11 cellular contexts compared by ENCODE assay signal in genomic region chr6:125794342-125795137, GRCh38. TPM values are rescaled to one million over a fixed set of nuclear protein-coding genes. Genes with fewer than 3 reads are reported as not detected.
DNase-seq lines count a peak whose midpoint lies in the region; ATAC-seq and TF ChIP-seq lines count a peak whose summit lies in the region.
"Had no signal": no experiment of that assay in that cellular context is flagged by ENCODE, and none has a peak within 500 bp of the region (broad histone marks: within the 10 kb centered on the region; RNA-seq: fewer than 3 reads in every experiment).

No MANE protein-coding gene starts in this region.

- no peaks in the 10 kb centered on the region for H3K9me3 ChIP-seq in PC-3 (ENCODE audit: low read length)
- no peaks in the 10 kb centered on the region for H3K9me3 ChIP-seq in osteoblast (ENCODE audit: low read depth, low read length)

- H3K27me3 ChIP-seq in PC-3 (ENCODE audit: low read length) = no peaks in the 10 kb centered on the region
- no peaks in the 10 kb centered on the region for H3K27me3 ChIP-seq in osteoblast (ENCODE audit: insufficient read depth, low read length)

- TF ChIP-seq CTCF in PC-3 (conservative IDR thresholded peaks at IDR 0.05; ENCODE audit: low read depth, low read length) (no peak), chondrocyte (IDR thresholded peaks at IDR 0.05) (no peak), osteoblast (IDR thresholded peaks at IDR 0.05; ENCODE audit: extremely low read depth, low read depth, low read length) (no peak)

- peak overlapping the region; percentile 93 for H3K27ac Mint-ChIP-seq in chondrocyte (ENCODE audit: unreplicated experiment)

- intact Hi-C loops in PC-3 (cut with micrococcal nuclease) = loop anchor here (5.0 kb wide), 1 partner anchor 78 kb away; no protein-coding TSS in a partner anchor

- CTCF ChIA-PET in PC-3 (lab: Charles Lee) = no interaction called here

- no peaks in the 10 kb centered on the region for H3K9me3 Mint-ChIP-seq in chondrocyte (ENCODE audit: low read depth)
- H3K9me3 Mint-ChIP-seq: naive thymus-derived CD4-positive, alpha-beta T cell had no signal

- H3F3A ChIP-seq in PC-3 (ENCODE audit: low read length, unreplicated experiment) = no peaks in the 10 kb centered on the region

- H4K20me1 ChIP-seq in PC-3 (ENCODE audit: low read length) (no peaks in the 10 kb centered on the region), osteoblast (ENCODE audit: insufficient read depth, low read length) (no peaks in the 10 kb centered on the region)

- H3K4me3 ChIP-seq in PC-3 (ENCODE audit: low read length) (0 out of 2 replicates have a peak overlapping the region, but pooled peaks have one; percentile 17), osteoblast (ENCODE audit: insufficient read depth, low read length) (no peak overlapping the region)

- H3K79me2 ChIP-seq in PC-3 (ENCODE audit: low read length) (peaks cover 27% of the 10 kb centered on the region), osteoblast (ENCODE audit: insufficient read depth, low read length) (peaks cover 66% of the 10 kb centered on the region)

- H3K36me3 Mint-ChIP-seq in chondrocyte (ENCODE audit: low read depth) = peaks cover 5% of the 10 kb centered on the region

- BruUV-seq in PC-3 (replicated peaks; lab: Mats Ljungman, UMichigan) = no TSS peak

- peak overlapping the region; percentile 38 for H3K27ac ChIP-seq in PC-3 (ENCODE audit: low read length)
- peak overlapping the region; percentile 91 for H3K27ac ChIP-seq in osteoblast (ENCODE audit: low read depth, low read length)

- H3K36me3 ChIP-seq in PC-3 (ENCODE audit: low read depth, low read length) (no peaks in the 10 kb centered on the region), osteoblast (ENCODE audit: insufficient read depth, low read length) (no peaks in the 10 kb centered on the region)

- no peak overlapping the region for H3K4me3 Mint-ChIP-seq in chondrocyte (ENCODE audit: unreplicated experiment)

- POLR2A ChIA-PET in PC-3 (lab: Charles Lee; ENCODE audit: unreplicated experiment) = no interaction called here

- ATAC-seq in PC-3 = no peak
- ATAC-seq in HG02678 (IDR thresholded peaks at IDR 0.05; ENCODE audit: unreplicated experiment) = no peak
- ATAC-seq: naive thymus-derived CD4-positive, alpha-beta T cell; sciatic nerve had no signal

- H3K4me2 ChIP-seq in PC-3 (ENCODE audit: low read length) (peak overlapping the region; percentile 60), osteoblast (ENCODE audit: insufficient read depth, low read length) (peak overlapping the region; percentile 97)

- H3K27me3 Mint-ChIP-seq in chondrocyte (ENCODE audit: low read depth) = no peaks in the 10 kb centered on the region
- H3K27me3 Mint-ChIP-seq: naive thymus-derived CD4-positive, alpha-beta T cell had no signal

- DNase-seq in ELR (ENCODE audit: low read depth) (peak; percentile 56), PC-3 (peak; percentile 54), chondrocyte (ENCODE audit: low spot score) (no peak), osteoblast (ENCODE audit: insufficient read length, low spot score, missing footprints) (no peak), amygdala (lab: John Stamatoyannopoulos, UW) (no peak), AG08396 (ENCODE audit: low spot score) (no peak)
- DNase-seq: activated CD4-positive, CD25-positive, alpha-beta regulatory T cell treated with anti-CD3 and anti-CD28 coated beads, Interleukin-2, amount 50 U/mL, for 72 hours; MM.1S had no signal

- H3K4me1 ChIP-seq in PC-3 (ENCODE audit: insufficient read depth, low read length) (peaks cover 64% of the 10 kb centered on the region), osteoblast (ENCODE audit: insufficient read depth, low read length) (peaks cover 46% of the 10 kb centered on the region)

- H2AFZ ChIP-seq in PC-3 (ENCODE audit: low read length) (no peak overlapping the region), osteoblast (ENCODE audit: low read length) (no peak overlapping the region)

- H3K4me1 Mint-ChIP-seq in chondrocyte (ENCODE audit: low read depth) = peaks cover 65% of the 10 kb centered on the region

- H3K9me2 ChIP-seq in PC-3 (replicated peaks; ENCODE audit: low read length) = no peaks in the 10 kb centered on the region

- H3K9ac ChIP-seq in PC-3 (ENCODE audit: low read length) = no peak overlapping the region

RNA-seq across cellular contexts. Expression of gene NCOA7, which starts 3.8 kb away (rescaled TPM):
- 12.1 and 13.4 TPM in 2 replicates for total RNA-seq in PC-3 (2014; rRNA removed)
- total RNA-seq in chondrocyte = 49.6 to 80.7 TPM (median 74.9 TPM) in 3 replicates
- 30.4 and 34.0 TPM in 2 replicates for total RNA-seq in osteoblast

RNA-seq across cellular contexts. Expression of gene HEY2, which starts 45.1 kb away (rescaled TPM):
- not detected in 2 replicates for total RNA-seq in PC-3 (2014; rRNA removed)
- total RNA-seq in chondrocyte = 17.6 to 43.0 TPM (median 41.2 TPM) in 3 replicates
- 2.2 and 2.4 TPM in 2 replicates for total RNA-seq in osteoblast

Comparison
In these comparisons a context has a peak if more than half of its experiments do, and no peak if none do; other contexts are left out.
1. DNase-seq: peak in ELR (single experiment) and PC-3 (single experiment); none in chondrocyte (single experiment), osteoblast (single experiment), amygdala (0 of 56) and AG08396 (single experiment).